1 cellular context compared by ENCODE assay signal in genomic region chr1:236301080-236301957, GRCh38.
TF ChIP-seq lines count a peak whose summit lies in the region.

No MANE protein-coding gene starts in this region.

TF ChIP-seq in K562, 482 proteins besides CTCF, POLR2A, EP300 and RAD21 (continued from another document):
- TF ChIP-seq ZNF318 (IDR thresholded peaks at IDR 0.05; ENCODE audit: borderline replicate concordance in 1 of 2, low read depth in 1 of 2): no peak
TF ChIP-seq in K562: peak in this region for 2.
